In genomic region chr6:46044876-46045617, GRCh38 we compare ENCODE assay signal across 9 cellular contexts. TPM values are rescaled to one million over a fixed set of nuclear protein-coding genes. Genes with fewer than 3 reads are reported as not detected.
DNase-seq lines count a peak whose midpoint lies in the region; ATAC-seq and TF ChIP-seq lines count a peak whose summit lies in the region.
"Had no signal": no experiment of that assay in that cellular context is flagged by ENCODE, and none has a peak within 500 bp of the region (broad histone marks: within the 10 kb centered on the region; RNA-seq: fewer than 3 reads in every experiment).

No MANE protein-coding gene starts in this region.

- DNase-seq in HK-2 (ENCODE audit: unreplicated experiment) (peak; percentile 24), SW 1271 (lab: John Stamatoyannopoulos, UW) (peak; percentile 34 to 65), heart right ventricle (peak in 1 of 2 donors; percentile 75), SHP77 (lab: John Stamatoyannopoulos, UW) (no peak)
- DNase-seq in stimulated activated CD8-positive, alpha-beta memory T cell treated with anti-CD3 and anti-CD28 coated beads, Interleukin-4, amount 100 ng/mL, for 48 hours = peak; percentile 32
- DNase-seq: immature natural killer cell had no signal

- WGBS in heart right ventricle, 2 donors = 25 to 28% methylated on average over 5 of the region's 5 CpGs

- ATAC-seq in heart right ventricle (peak; percentile 77 to 93 (median 86)), HG03025 (IDR thresholded peaks at IDR 0.05; ENCODE audit: low FRiP score, unreplicated experiment) (no peak), GM18867 (IDR thresholded peaks at IDR 0.05; ENCODE audit: unreplicated experiment) (no peak), GM19395 (IDR thresholded peaks at IDR 0.05; ENCODE audit: unreplicated experiment) (no peak)

- no peaks in the 10 kb centered on the region for H3K36me3 ChIP-seq in heart right ventricle

- H3K27ac ChIP-seq in heart right ventricle = peak overlapping the region in 9 of 10 donors; percentile 59 to 87 (median 75)

- peaks cover 6 to 50% (median 42%) of the 10 kb centered on the region in 9 donors for H3K4me1 ChIP-seq in heart right ventricle

- no peak for TF ChIP-seq CTCF in heart right ventricle (IDR thresholded peaks at IDR 0.05)

- intact Hi-C loops in heart right ventricle (cut with DNase I) = no loop called here

- no peak overlapping the region for H3K4me3 ChIP-seq in heart right ventricle

- no peaks in the 10 kb centered on the region for H3K27me3 ChIP-seq in heart right ventricle

- no peaks in the 10 kb centered on the region for H3K9me3 ChIP-seq in heart right ventricle

RNA-seq across cellular contexts. Expression of gene CLIC5, which starts 29.4 kb away (rescaled TPM):
- total RNA-seq in heart right ventricle = 100 to 1,000 TPM; 263 to 372 (median 332) TPM
- 10 to 100 TPM; 28.1 to 53.6 TPM for polyA plus RNA-seq in heart right ventricle

Comparison
In these comparisons a context has a peak if more than half of its experiments do, and no peak if none do; other contexts are left out.
1. DNase-seq: peak in HK-2 (single experiment), SW 1271 (2 of 2) and stimulated activated CD8-positive, alpha-beta memory T cell treated with anti-CD3 and anti-CD28 coated beads, Interleukin-4, amount 100 ng/mL, for 48 hours (single experiment); none in SHP77 (0 of 2).
2. ATAC-seq: peak in heart right ventricle (8 of 8); none in HG03025 (single experiment), GM18867 (single experiment) and GM19395 (single experiment).